Comparison of ENCODE assay signal across 8 cellular contexts in genomic region chr22:44329179-44329796, GRCh38. TPM values are rescaled to one million over a fixed set of nuclear protein-coding genes. Genes with fewer than 3 reads are reported as not detected.
A peak's percentile ranks its signal among the peaks of the same experiment; 100 is the strongest.
DNase-seq lines count a peak whose midpoint lies in the region; ATAC-seq, FAIRE-seq and TF ChIP-seq lines count a peak whose summit lies in the region.

No MANE protein-coding gene starts in this region.

- peak; percentile 54 for FAIRE-seq in GM12878 (lab: Jason Lieb, UNC)

- intact Hi-C loops in GM12878 (cut with micrococcal nuclease; ENCODE audit: unreplicated experiment): no loop called here
- intact Hi-C loops in CD4-positive, alpha-beta T cell (cut with DNase I, micrococcal nuclease): no loop called here

- H3K36me3 Mint-ChIP-seq in CD4-positive, alpha-beta T cell (ENCODE audit: low read depth): no peaks in the 10 kb centered on the region

- CTCF ChIA-PET in GM12878 (lab: Yijun Ruan, JAX): interaction anchor here (1.2 kb wide), 1 partner anchor 238 kb away, joined by 4 read pairs; no protein-coding TSS in a partner anchor
- CTCF ChIA-PET in CD4-positive, alpha-beta T cell (lab: Charles Lee): no interaction called here

- no peaks in the 10 kb centered on the region for H3K9me3 ChIP-seq in BE2C
- H3K9me3 ChIP-seq in GM12878 (replicated peaks; ENCODE audit: control insufficient read depth, insufficient read depth, low read length): no peaks in the 10 kb centered on the region
- H3K9me3 ChIP-seq in CD4-positive, alpha-beta T cell (ENCODE audit: control insufficient read depth, low read length): no peaks in the 10 kb centered on the region

- TF ChIP-seq CTCF in BE2C (IDR thresholded peaks at IDR 0.05; ENCODE audit: low read depth, low read length): peak; percentile 34
- no peak for TF ChIP-seq CTCF in GM12878 (IDR thresholded peaks at IDR 0.05 in 2 of 3, conservative IDR thresholded peaks at IDR 0.05 in 1 of 3; ENCODE audit: control insufficient read depth in 2 of 3, extremely low read depth in 1 of 3, insufficient read depth in 1 of 3, low read depth in 3 of 3, low read length in 3 of 3)
- no peak for TF ChIP-seq CTCF in CD4-positive, alpha-beta T cell (IDR thresholded peaks at IDR 0.05)
- no peak for TF ChIP-seq CTCF in brain microvascular endothelial cell (IDR thresholded peaks at IDR 0.05; ENCODE audit: low read depth, low read length, missing control alignments)

- TF ChIP-seq POLR2A in GM12878 (IDR thresholded peaks at IDR 0.05; ENCODE audit: low read depth, low read length): no peak

- H3K4me1 Mint-ChIP-seq in CD4-positive, alpha-beta T cell (ENCODE audit: low read depth): peaks cover 14% of the 10 kb centered on the region

- no peaks in the 10 kb centered on the region for H3K79me2 ChIP-seq in GM12878 (ENCODE audit: control insufficient read depth, insufficient read depth, low read length)

- H3K4me3 Mint-ChIP-seq in CD4-positive, alpha-beta T cell: no peak overlapping the region

- no peaks in the 10 kb centered on the region for H4K20me1 ChIP-seq in GM12878 (ENCODE audit: control insufficient read depth, insufficient read depth)

- no peaks in the 10 kb centered on the region for H3K36me3 ChIP-seq in BE2C
- H3K36me3 ChIP-seq in GM12878 (ENCODE audit: control insufficient read depth in 2 of 2, insufficient read depth in 2 of 2, low read length in 1 of 2): no peaks in the 10 kb centered on the region
- H3K36me3 ChIP-seq in brain microvascular endothelial cell (replicated peaks): no peaks in the 10 kb centered on the region

- TF ChIP-seq EP300 in GM12878 (IDR thresholded peaks at IDR 0.05; ENCODE audit: borderline replicate concordance in 1 of 2, control insufficient read depth in 1 of 2, low read depth in 2 of 2, low read length in 2 of 2): no peak

- TF ChIP-seq RAD21 in GM12878 (IDR thresholded peaks at IDR 0.05; ENCODE audit: insufficient read depth, low read depth, low read length): no peak

- BruUV-seq in GM12878 (replicated peaks; lab: Mats Ljungman, UMichigan): no TSS peak

- POLR2A ChIA-PET in GM12878 (lab: Charles Lee): no interaction called here
- POLR2A ChIA-PET in CD4-positive, alpha-beta T cell (lab: Charles Lee): no interaction called here

- in situ Hi-C loops in GM12878 (cut with MboI): no loop called here
- in situ Hi-C loops in brain microvascular endothelial cell (cut with HindIII; ENCODE audit: low pct_ligation_motif_present, low sequenced_read_pairs): no loop called here

- ATAC-seq in HG03432 (IDR thresholded peaks at IDR 0.05; ENCODE audit: unreplicated experiment) (peak; percentile 67), GM12878 (peak; percentile 95)
- no peak for ATAC-seq in CD4-positive, alpha-beta T cell (ENCODE audit: poor library complexity)

- RAD21 ChIA-PET in GM12878 (lab: Charles Lee; ENCODE audit: unreplicated experiment): no interaction called here

- no peak overlapping the region for H3K9ac ChIP-seq in GM12878 (ENCODE audit: control insufficient read depth, insufficient read depth, low read length)

- H2AFZ ChIP-seq in GM12878 (ENCODE audit: control insufficient read depth, low read depth, low read length): no peak overlapping the region

- SMC1A ChIA-PET in GM12878 (lab: Charles Lee; ENCODE audit: uncharacterized antibody, unreplicated experiment): no interaction called here

- H3K27ac ChIP-seq in GM12878 (ENCODE audit: control insufficient read depth, insufficient read depth): no peak overlapping the region
- no peak overlapping the region for H3K27ac ChIP-seq in CD4-positive, alpha-beta T cell (ENCODE audit: low read depth, low read length)
- no peak overlapping the region for H3K27ac ChIP-seq in brain microvascular endothelial cell

- peaks cover 63% of the 10 kb centered on the region for H3K27me3 Mint-ChIP-seq in CD4-positive, alpha-beta T cell

- 3% methylated on average over 17 of the region's 17 CpGs for WGBS in GM12878 (ENCODE audit: insufficient coverage, insufficient replicate concordance, low lambda C conversion rate, missing lambda C conversion rate)

- H3K4me3 ChIP-seq in BE2C (ENCODE audit: low read depth, low read length): no peak overlapping the region; the same call in 1 of the 2 replicates
- H3K4me3 ChIP-seq in GM12878: no peak overlapping the region; the same call in 1 of the 2 replicates
- H3K4me3 ChIP-seq in brain microvascular endothelial cell (ENCODE audit: low read depth, low read length): no peak overlapping the region

- H3K4me2 ChIP-seq in GM12878 (ENCODE audit: control insufficient read depth, insufficient read depth): peak overlapping the region; percentile 71

- peaks cover 4% of the 10 kb centered on the region for H3K4me1 ChIP-seq in BE2C
- H3K4me1 ChIP-seq in GM12878 (ENCODE audit: control insufficient read depth, insufficient read depth, low read length): peaks cover 18% of the 10 kb centered on the region

- H3K27me3 ChIP-seq in BE2C (peaks cover 49% of the 10 kb centered on the region), GM12878 (replicated peaks in 1 of 2; ENCODE audit: control insufficient read depth in 2 of 2, insufficient read depth in 2 of 2, low read length in 1 of 2) (peaks cover 21 to 22% of the 10 kb centered on the region in 2 experiments), brain microvascular endothelial cell (replicated peaks) (peaks cover 37% of the 10 kb centered on the region)
- peaks cover 70% of the 10 kb centered on the region for H3K27me3 ChIP-seq in CD4-positive, alpha-beta T cell (ENCODE audit: control insufficient read depth, insufficient read depth, low read length)

- no peaks in the 10 kb centered on the region for H3K9me3 Mint-ChIP-seq in CD4-positive, alpha-beta T cell

- H3K27ac Mint-ChIP-seq in CD4-positive, alpha-beta T cell: no peak overlapping the region

- DNase-seq in BE2C (peak; percentile 42), GM19240 (ENCODE audit: insufficient read length, low spot score) (peak; percentile 96), GM12878 (ENCODE audit: low read depth, low spot score) (peak; percentile 32), NCI-H748 treated with DMSO at 0.1 percent for 48 hours (lab: John Stamatoyannopoulos, UW) (no peak), brain microvascular endothelial cell (no peak), NCI-H187 (lab: John Stamatoyannopoulos, UW) (no peak)
- no peak for DNase-seq in CD4-positive, alpha-beta T cell

TF ChIP-seq in GM12878, 131 proteins besides CTCF, POLR2A, EP300 and RAD21 (continues in another document):
- TF ChIP-seq PAX5 (IDR thresholded peaks at IDR 0.05; ENCODE audit: borderline replicate concordance, low read depth, low read length) (peak; percentile 61; the same call in 1 of the 2 replicates), MTA3 (IDR thresholded peaks at IDR 0.05; ENCODE audit: borderline replicate concordance, low read length) (no peak), POU2F2 (IDR thresholded peaks at IDR 0.05; ENCODE audit: borderline replicate concordance, low read depth, low read length) (no peak), IKZF1 (conservative IDR thresholded peaks at IDR 0.05) (peak; percentile 64), JUND (IDR thresholded peaks at IDR 0.05; ENCODE audit: low read depth, low read length) (no peak), SREBF1 (IDR thresholded peaks at IDR 0.05; ENCODE audit: low read length) (no peak), BRCA1 (IDR thresholded peaks at IDR 0.05; ENCODE audit: low read depth, low read length) (no peak), MTA2 (IDR thresholded peaks at IDR 0.05; ENCODE audit: low read depth) (no peak), YBX1 (IDR thresholded peaks at IDR 0.05) (no peak), EGR1 (IDR thresholded peaks at IDR 0.05; ENCODE audit: borderline replicate concordance in 1 of 2, low read depth in 2 of 2, low read length in 2 of 2) (peak in 1 of 2 experiments; percentile 42; a peak in 1 of 3 replicates), TBL1XR1 (IDR thresholded peaks at IDR 0.05; ENCODE audit: low read depth, low read length) (peak; percentile 57; the same call in 1 of the 2 replicates), CBFB (IDR thresholded peaks at IDR 0.05; ENCODE audit: low read depth) (peak; percentile 86), STAT1 (conservative IDR thresholded peaks at IDR 0.05) (no peak), ZNF274 (IDR thresholded peaks at IDR 0.05; ENCODE audit: insufficient read depth, insufficient read length) (no peak), NR2C1 (IDR thresholded peaks at IDR 0.05) (no peak), KDM1A (IDR thresholded peaks at IDR 0.05; ENCODE audit: borderline replicate concordance) (no peak), SUPT20H (IDR thresholded peaks at IDR 0.05; ENCODE audit: borderline replicate concordance, control insufficient read depth, low read depth, low read length) (no peak), YY1 (IDR thresholded peaks at IDR 0.05; ENCODE audit: low read depth, low read length) (peak; percentile 31; the same call in 1 of the 2 replicates), DPF2 (IDR thresholded peaks at IDR 0.05) (peak; percentile 43; the same call in 1 of the 2 replicates)

RNA-seq across cellular contexts. Expression of gene SHISAL1, which starts 16.5 kb away (rescaled TPM):
- polyA plus RNA-seq in BE2C (2012; ENCODE audit: insufficient read depth, insufficient read length, low read depth): not detected
- total RNA-seq in GM12878 (2013; cell fraction: nucleolus; rRNA removed): not detected in 2 replicates
- total RNA-seq in GM12878 (2014; rRNA removed): not detected in 2 replicates
- total RNA-seq in GM12878 (2014; rRNA removed; fragmentation: Illumina TruSeq; extraction: Trizol): not detected in 2 replicates
- total RNA-seq in GM12878 (2021): not detected in 2 replicates
- not detected for polyA plus RNA-seq in GM12878 (2011; ENCODE audit: low read depth)
- not detected in 2 replicates for polyA plus RNA-seq in GM12878 (2011; rRNA removed)
- not detected in 2 replicates for polyA plus RNA-seq in GM12878 (2011; cell fraction: cytosol; rRNA removed)
- not detected in 2 replicates for polyA plus RNA-seq in GM12878 (2011; cell fraction: nucleus; rRNA removed)
- 0.01 TPM in 1 of 2 replicates, not detected in the other for polyA plus RNA-seq in GM12878 (2012)
- polyA plus RNA-seq in GM12878 (2014; fragmentation: Illumina TruSeq; extraction: Trizol): 0.06 TPM in 1 of 2 replicates, not detected in the other
- not detected for polyA plus RNA-seq in GM12878 (2014; fragmentation: Nextera tagmentation; extraction: Ambion mirVana)
- not detected in 2 replicates for polyA plus RNA-seq in GM12878 (2014; rRNA removed)
- not detected for polyA plus RNA-seq in GM12878 (2016; fragmentation: Nextera tagmentation; extraction: Ambion mirVana)
- polyA minus RNA-seq in GM12878 (2011; rRNA and poly(A)+ RNA removed): not detected in 2 replicates
- polyA minus RNA-seq in GM12878 (2011; cell fraction: cytosol; rRNA and poly(A)+ RNA removed): 0.21 TPM in 1 of 2 replicates, not detected in the other
- polyA minus RNA-seq in GM12878 (2011; cell fraction: nucleus; rRNA and poly(A)+ RNA removed): not detected in 2 replicates
- not detected for total RNA-seq in CD4-positive, alpha-beta T cell

Comparison
In these comparisons a context has a peak if more than half of its experiments do, and no peak if none do; other contexts are left out.
1. DNase-seq: peak in BE2C (single experiment), GM19240 (single experiment) and GM12878 (single experiment); none in CD4-positive, alpha-beta T cell (0 of 10), NCI-H748 treated with DMSO at 0.1 percent for 48 hours (single experiment), brain microvascular endothelial cell (single experiment) and NCI-H187 (0 of 2).